ENCODE assay signal across 10 cellular contexts in the genomic region with DNA sequence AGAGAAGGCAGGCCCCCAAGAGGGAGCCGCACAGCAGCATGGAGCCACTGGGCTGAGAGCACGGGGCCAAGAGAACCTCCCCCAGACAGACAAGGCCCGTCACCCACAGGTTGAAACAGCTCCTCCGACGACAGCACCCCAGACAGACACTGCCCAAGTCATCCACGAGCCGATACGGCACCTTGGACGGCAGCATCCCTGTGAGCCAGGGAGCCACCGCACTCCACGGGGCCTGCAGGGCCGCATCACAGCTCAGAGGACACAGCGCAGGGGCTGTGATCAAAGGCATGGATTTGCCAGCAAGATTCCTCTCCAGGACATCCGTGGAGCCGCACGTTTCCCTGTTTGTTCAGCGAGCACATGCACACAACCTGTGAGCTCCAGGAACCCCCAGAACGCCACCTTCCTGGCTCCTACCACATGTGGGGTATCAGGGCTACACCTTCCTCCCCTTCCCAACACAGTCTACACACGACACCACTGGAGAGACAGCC. TPM values are rescaled to one million over a fixed set of nuclear protein-coding genes. Genes with fewer than 3 reads are reported as not detected.
DNase-seq lines count a peak whose midpoint lies in the region; ATAC-seq and TF ChIP-seq lines count a peak whose summit lies in the region.
"Had no signal": no experiment of that assay in that cellular context is flagged by ENCODE, and none has a peak within 500 bp of the region (broad histone marks: within the 10 kb centered on the region; RNA-seq: fewer than 3 reads in every experiment).

No MANE protein-coding gene starts in this region.

- CTCF ChIA-PET in naive thymus-derived CD4-positive, alpha-beta T cell (lab: Charles Lee) = interaction anchor here (0.6 kb wide), 2 partner anchors 11 to 23 kb away, joined by 3 to 4 read pairs; no protein-coding TSS in a partner anchor

- H3K27ac Mint-ChIP-seq in HFFc6 = peak overlapping the region; percentile 24; the same call in 1 of the 2 replicates
- peak overlapping the region; percentile 49 for H3K27ac Mint-ChIP-seq in central memory CD8-positive, alpha-beta T cell (ENCODE audit: low read depth)
- H3K27ac Mint-ChIP-seq in naive thymus-derived CD4-positive, alpha-beta T cell = peak overlapping the region in 6 of 9 donors; percentile 25 to 80 (median 50)

- H3K4me3 Mint-ChIP-seq in HFFc6 = no peak overlapping the region
- peak overlapping the region; percentile 89 for H3K4me3 Mint-ChIP-seq in central memory CD8-positive, alpha-beta T cell
- peak overlapping the region; percentile 53 to 91 (median 76) for H3K4me3 Mint-ChIP-seq in naive thymus-derived CD4-positive, alpha-beta T cell

- H3K9me3 Mint-ChIP-seq in HFFc6 = no peaks in the 10 kb centered on the region
- H3K9me3 Mint-ChIP-seq in central memory CD8-positive, alpha-beta T cell = no peaks in the 10 kb centered on the region
- peaks cover 0 to 1% (median 0%) of the 10 kb centered on the region in 11 donors for H3K9me3 Mint-ChIP-seq in naive thymus-derived CD4-positive, alpha-beta T cell

- H3K27me3 ChIP-seq in naive thymus-derived CD4-positive, alpha-beta T cell (ENCODE audit: control insufficient read depth in 2 of 2, insufficient read depth in 2 of 2, low read length in 2 of 2) = no peaks in the 10 kb centered on the region
- H3K27me3 ChIP-seq: esophagus squamous epithelium had no signal

- DNase-seq in Ammon's horn (ENCODE audit: low spot score) (peak; percentile 1), HFFc6 (no peak), NCI-H82 treated with DMSO at 0.1 percent for 48 hours (lab: John Stamatoyannopoulos, UW; ENCODE audit: unreplicated experiment) (no peak), NCI-H146 (lab: John Stamatoyannopoulos, UW) (no peak)
- DNase-seq in central memory CD8-positive, alpha-beta T cell (ENCODE audit: low spot score in 2 of 2) = no peak
- peak in 2 of 9 donors; percentile 3 to 9 for DNase-seq in naive thymus-derived CD4-positive, alpha-beta T cell
- DNase-seq: amygdala, esophagus squamous epithelium had no signal

- H3K4me3 ChIP-seq in naive thymus-derived CD4-positive, alpha-beta T cell (ENCODE audit: low read length) = no peak overlapping the region

- peaks cover 39 to 49% of the 10 kb centered on the region in 2 donors for H3K4me1 ChIP-seq in naive thymus-derived CD4-positive, alpha-beta T cell (ENCODE audit: control insufficient read depth in 2 of 2, insufficient read depth in 2 of 2, low read length in 2 of 2)

- no peak for TF ChIP-seq CTCF in HFFc6 (IDR thresholded peaks at IDR 0.05)

- H3K27ac ChIP-seq in naive thymus-derived CD4-positive, alpha-beta T cell (ENCODE audit: low read depth, low read length) = no peak overlapping the region

- H3K36me3 Mint-ChIP-seq in HFFc6 (ENCODE audit: low read depth) = peaks cover 2% of the 10 kb centered on the region
- peaks cover 26% of the 10 kb centered on the region for H3K36me3 Mint-ChIP-seq in central memory CD8-positive, alpha-beta T cell (ENCODE audit: insufficient read depth)
- H3K36me3 Mint-ChIP-seq in naive thymus-derived CD4-positive, alpha-beta T cell = peaks cover 0 to 5% (median 0%) of the 10 kb centered on the region in 5 donors

- H3K4me1 Mint-ChIP-seq in HFFc6 (ENCODE audit: low read depth) = peaks cover 13% of the 10 kb centered on the region
- H3K4me1 Mint-ChIP-seq in central memory CD8-positive, alpha-beta T cell = peaks cover 58% of the 10 kb centered on the region
- peaks cover 29 to 62% (median 44%) of the 10 kb centered on the region in 7 donors for H3K4me1 Mint-ChIP-seq in naive thymus-derived CD4-positive, alpha-beta T cell

- POLR2A ChIA-PET in naive thymus-derived CD4-positive, alpha-beta T cell (lab: Charles Lee) = no interaction called here

- H3K27me3 Mint-ChIP-seq in HFFc6 (ENCODE audit: insufficient read depth) = peaks cover 2% of the 10 kb centered on the region
- H3K27me3 Mint-ChIP-seq in central memory CD8-positive, alpha-beta T cell = no peaks in the 10 kb centered on the region
- H3K27me3 Mint-ChIP-seq in naive thymus-derived CD4-positive, alpha-beta T cell = no peaks in the 10 kb centered on the region

- H3K36me3 ChIP-seq in naive thymus-derived CD4-positive, alpha-beta T cell (ENCODE audit: control insufficient read depth in 2 of 3, insufficient read depth in 3 of 3, low read length in 3 of 3) = peaks cover 0 to 15% (median 0%) of the 10 kb centered on the region in 3 experiments

- H3K9me3 ChIP-seq in naive thymus-derived CD4-positive, alpha-beta T cell (ENCODE audit: control insufficient read depth in 2 of 3, low read length in 3 of 3) = no peaks in the 10 kb centered on the region
- H3K9me3 ChIP-seq: esophagus squamous epithelium had no signal

- intact Hi-C loops in naive thymus-derived CD4-positive, alpha-beta T cell (cut with micrococcal nuclease) = loop anchor here (5.0 kb wide), 4 partner anchors 233 to 612 kb away; partner anchors contain the start of genes FGFRL1 (in 2 of the 2), GAK (in 1 of the 2), IDUA (in 1 of the 2) and LETM1 (in 1 of the 2)

- ATAC-seq in central memory CD8-positive, alpha-beta T cell (replicated peaks; ENCODE audit: extremely low read depth, poor library complexity, severe bottlenecking) = no peak
- ATAC-seq in naive thymus-derived CD4-positive, alpha-beta T cell = no peak
- ATAC-seq in GM19395 (IDR thresholded peaks at IDR 0.05; ENCODE audit: unreplicated experiment) = no peak
- ATAC-seq in GM21576 (IDR thresholded peaks at IDR 0.05; ENCODE audit: unreplicated experiment) = no peak

RNA-seq across cellular contexts. Expression of gene CTBP1, which starts 3.9 kb away (rescaled TPM):
- 100 to 1,000 TPM; 109 to 126 (median 114) TPM for total RNA-seq in HFFc6 (2021; fragmentation: NEBNext Ultra II Directional; extraction: Animal tissue kit (Norgen Biotek cat#: 25700))
- total RNA-seq in naive thymus-derived CD4-positive, alpha-beta T cell = 100 to 1,000 TPM; 177 to 233 (median 200) TPM
- 10 to 100 TPM; 57.2 to 79.2 TPM for polyA plus RNA-seq in naive thymus-derived CD4-positive, alpha-beta T cell

RNA-seq across cellular contexts. Expression of gene MAEA, which starts 44.7 kb away (rescaled TPM):
- total RNA-seq in HFFc6 (2021; fragmentation: NEBNext Ultra II Directional; extraction: Animal tissue kit (Norgen Biotek cat#: 25700)) = 10 to 100 TPM; 56.0 to 65.4 (median 60.6) TPM
- 10 to 100 TPM; 56.2 to 92.2 (median 79.4) TPM for total RNA-seq in naive thymus-derived CD4-positive, alpha-beta T cell
- 10 to 100 TPM; 45.3 to 88.5 TPM for polyA plus RNA-seq in naive thymus-derived CD4-positive, alpha-beta T cell
